Comparison of ENCODE assay signal across 18 cellular contexts in the genomic region with DNA sequence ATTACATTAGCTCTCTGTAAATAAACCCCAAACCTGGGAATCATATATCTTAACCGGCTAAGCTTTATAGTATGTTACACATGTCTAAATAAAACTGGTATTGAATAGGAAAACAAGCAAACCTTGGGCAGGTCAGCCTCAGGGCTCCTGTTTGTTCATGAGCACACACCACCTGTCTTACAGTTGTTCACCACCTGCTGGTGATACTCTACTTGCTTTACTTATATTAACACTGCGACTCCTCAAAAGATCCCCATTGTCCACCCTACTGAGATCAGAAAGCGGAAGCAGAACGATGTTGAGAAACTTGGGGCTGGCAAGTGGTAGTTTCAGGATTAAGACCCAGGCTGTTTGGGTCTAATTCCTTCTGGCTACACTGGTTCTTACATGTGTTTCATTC. TPM values are rescaled to one million over a fixed set of nuclear protein-coding genes. Genes with fewer than 3 reads are reported as not detected.
"Had no signal": no experiment of that assay in that cellular context is flagged by ENCODE, and none has a peak within 500 bp of the region (broad histone marks: within the 10 kb centered on the region; RNA-seq: fewer than 3 reads in every experiment).

No MANE protein-coding gene starts in this region.

- ATAC-seq: activated CD4-positive, CD25-positive, alpha-beta regulatory T cell treated with anti-CD3 and anti-CD28 coated beads, Interleukin-2, amount 50 U/mL, for 24 hours; foreskin keratinocyte; naive thymus-derived CD4-positive, alpha-beta T cell; pancreas; sciatic nerve had no signal

- H3K4me1 ChIP-seq: pancreas, spleen had no signal

- H3K27me3 ChIP-seq: brain microvascular endothelial cell, foreskin keratinocyte, pancreas had no signal

- H3K9me3 Mint-ChIP-seq: activated naive CD8-positive, alpha-beta T cell treated with anti-CD3 and anti-CD28 coated beads, Interleukin-2, amount 10 ng/mL, durations not matched to agents 7 days and 5 days; naive thymus-derived CD4-positive, alpha-beta T cell had no signal

- DNase-seq: activated CD4-positive, alpha-beta T cell treated with anti-CD3 and anti-CD28 coated beads, Interleukin-2, amount 50 U/mL, for 1 hour; activated naive CD4-positive, alpha-beta T cell; activated naive CD8-positive, alpha-beta T cell treated with anti-CD3 and anti-CD28 coated beads, Interleukin-2, amount 10 ng/mL, durations not matched to agents 7 days and 5 days; activated T-cell treated with anti-CD3 and anti-CD28 coated beads for 4 hours; brain microvascular endothelial cell; cortex of kidney; effector CD4-positive, alpha-beta T cell; foreskin keratinocyte; glutamatergic neuron; hypothalamus; kidney; left ventricle myocardium inferior; naive thymus-derived CD4-positive, alpha-beta T cell; pancreas; spleen had no signal

- H3K9me3 ChIP-seq: left ventricle myocardium inferior, pancreas, spleen, thoracic aorta had no signal

- H3K27ac Mint-ChIP-seq: naive thymus-derived CD4-positive, alpha-beta T cell had no signal

- H3K36me3 ChIP-seq: brain microvascular endothelial cell, left ventricle myocardium inferior, pancreas, spleen, thoracic aorta had no signal

- H3K4me3 ChIP-seq: left ventricle myocardium inferior, pancreas, spleen, thoracic aorta had no signal

- H3K36me3 Mint-ChIP-seq: activated naive CD8-positive, alpha-beta T cell treated with anti-CD3 and anti-CD28 coated beads, Interleukin-2, amount 10 ng/mL, durations not matched to agents 7 days and 5 days had no signal

- H3K27ac ChIP-seq: brain microvascular endothelial cell, foreskin keratinocyte, left ventricle myocardium inferior, pancreas, spleen, thoracic aorta had no signal

- H3K4me3 Mint-ChIP-seq: activated naive CD8-positive, alpha-beta T cell treated with anti-CD3 and anti-CD28 coated beads, Interleukin-2, amount 10 ng/mL, durations not matched to agents 7 days and 5 days; naive thymus-derived CD4-positive, alpha-beta T cell had no signal

RNA-seq across cellular contexts. Expression of a gene that starts 16.4 kb away (rescaled TPM):
- total RNA-seq: activated naive CD8-positive, alpha-beta T cell treated with anti-CD3 and anti-CD28 coated beads, Interleukin-2, amount 10 ng/mL, durations not matched to agents 7 days and 5 days; naive thymus-derived CD4-positive, alpha-beta T cell had no signal
- polyA plus RNA-seq: naive thymus-derived CD4-positive, alpha-beta T cell had no signal
